ENCODE assay signal across 14 cellular contexts in genomic region chr3:99903844-99904243, GRCh38.
"Had no signal": no experiment of that assay in that cellular context is flagged by ENCODE, and none has a peak within 500 bp of the region (broad histone marks: within the 10 kb centered on the region; RNA-seq: fewer than 3 reads in every experiment).

No MANE protein-coding gene starts in this region.

- H3K4me3 ChIP-seq: cardiac muscle cell, neural progenitor cell, ovary, stomach, thoracic aorta had no signal

- H3K27me3 ChIP-seq: cardiac muscle cell, neural progenitor cell, ovary, stomach had no signal

- H3K36me3 ChIP-seq: cardiac muscle cell, neural progenitor cell, ovary, stomach, thoracic aorta had no signal

- H3K9me3 ChIP-seq: ovary, stomach, thoracic aorta had no signal

- H2AFZ ChIP-seq: neural progenitor cell had no signal

- ATAC-seq: left lobe of liver had no signal

- H3K9ac ChIP-seq: neural progenitor cell had no signal

- DNase-seq: activated CD4-positive, alpha-beta T cell treated with anti-CD3 and anti-CD28 coated beads for 1 hour; activated CD4-positive, alpha-beta T cell treated with anti-CD3 and anti-CD28 coated beads, Interleukin-2, amount 50 U/mL, for 4 hours; activated naive CD4-positive, alpha-beta T cell treated with anti-CD3 and anti-CD28 coated beads, Interleukin-2, amount 10 ng/mL, durations not matched to agents 7 days and 5 days; cortex of kidney; effector CD4-positive, alpha-beta T cell; islet precursor cell; naive B cell; ovary; stimulated activated CD4-positive, alpha-beta T cell treated with anti-CD3 and anti-CD28 coated beads, Interleukin-1b, Interleukin-23, amount 100 ng/mL, for 48 hours; stomach had no signal

- H3K4me2 ChIP-seq: neural progenitor cell had no signal

- H3K27ac ChIP-seq: cardiac muscle cell, neural progenitor cell, ovary, thoracic aorta had no signal

- H3K4me1 ChIP-seq: neural progenitor cell had no signal
